In genomic region chr16:50555892-50556673, GRCh38 we compare ENCODE assay signal across 15 cellular contexts. TPM values are rescaled to one million over a fixed set of nuclear protein-coding genes. Genes with fewer than 3 reads are reported as not detected.
A peak's percentile ranks its signal among the peaks of the same experiment; 100 is the strongest.
DNase-seq lines count a peak whose midpoint lies in the region; ATAC-seq and TF ChIP-seq lines count a peak whose summit lies in the region.
"Had no signal": no experiment of that assay in that cellular context is flagged by ENCODE, and none has a peak within 500 bp of the region (broad histone marks: within the 10 kb centered on the region; RNA-seq: fewer than 3 reads in every experiment).

No MANE protein-coding gene starts in this region.

- peaks cover 17 to 21% (median 20%) of the 10 kb centered on the region in 3 donors for H3K36me3 ChIP-seq in tibial artery

- no peaks in the 10 kb centered on the region for H3K27me3 Mint-ChIP-seq in neural crest cell (ENCODE audit: low read depth)

- H3K4me3 ChIP-seq in epithelial cell of esophagus (ENCODE audit: low read length) = no peak overlapping the region
- peak overlapping the region in 1 of 2 donors; percentile 13 for H3K4me3 ChIP-seq in tibial artery

- peaks cover 49% of the 10 kb centered on the region for H3K4me1 Mint-ChIP-seq in neural crest cell
- H3K4me1 Mint-ChIP-seq: CD14-positive monocyte had no signal

- intact Hi-C loops in tibial artery (cut with DNase I; ENCODE audit: low total_unique reads) = no loop called here

- peaks cover 42% of the 10 kb centered on the region for H3K36me3 Mint-ChIP-seq in neural crest cell (ENCODE audit: low read depth)
- H3K36me3 Mint-ChIP-seq: CD14-positive monocyte had no signal

- ATAC-seq in foreskin keratinocyte (peak; percentile 28), HG02610 (IDR thresholded peaks at IDR 0.05; ENCODE audit: unreplicated experiment) (no peak)

- DNase-seq in epithelial cell of esophagus (ENCODE audit: low read depth) (peak; percentile 11), foreskin keratinocyte (peak in 1 of 2 donors; percentile 9), neural crest cell (ENCODE audit: low read depth, low spot score) (no peak), tibial artery (peak; percentile 45 to 82), germinal center (ENCODE audit: low spot score) (no peak), NCI-H2081 (lab: John Stamatoyannopoulos, UW) (no peak)
- DNase-seq: ACHN, AML-193, DMS 273 treated with DMSO at 0.1 percent for 48 hours, GOT3, NCI-H1092, NCI-H524, SIG-M5 had no signal

- no peaks in the 10 kb centered on the region for H3K4me1 ChIP-seq in foreskin keratinocyte
- peaks cover 0 to 91% (median 39%) of the 10 kb centered on the region in 4 donors for H3K4me1 ChIP-seq in tibial artery

- peak overlapping the region; percentile 56 for H3K4me3 Mint-ChIP-seq in neural crest cell
- H3K4me3 Mint-ChIP-seq: CD14-positive monocyte had no signal

- TF ChIP-seq CTCF in epithelial cell of esophagus (IDR thresholded peaks at IDR 0.05; ENCODE audit: insufficient read depth, low read depth, low read length, missing control alignments) = no peak
- no peak for TF ChIP-seq CTCF in foreskin keratinocyte (conservative IDR thresholded peaks at IDR 0.05)
- TF ChIP-seq CTCF in neural crest cell (conservative IDR thresholded peaks at IDR 0.05) = no peak
- no peak for TF ChIP-seq CTCF in tibial artery (IDR thresholded peaks at IDR 0.05)

- no peaks in the 10 kb centered on the region for H3K9me3 ChIP-seq in tibial artery

- no peak overlapping the region for H3K27ac ChIP-seq in foreskin keratinocyte
- H3K27ac ChIP-seq in tibial artery = peak overlapping the region; percentile 76 to 89

- H3K9me3 Mint-ChIP-seq in neural crest cell = peaks cover 5% of the 10 kb centered on the region

- H3K27me3 ChIP-seq in foreskin keratinocyte = peaks cover 3% of the 10 kb centered on the region
- no peaks in the 10 kb centered on the region for H3K27me3 ChIP-seq in tibial artery

- no peak overlapping the region for H3K27ac Mint-ChIP-seq in neural crest cell (ENCODE audit: unreplicated experiment)
- H3K27ac Mint-ChIP-seq: CD14-positive monocyte had no signal

RNA-seq across cellular contexts. Expression of gene NKD1, which starts 7.9 kb away (rescaled TPM):
- 0.48 and 0.60 TPM in 2 replicates for total RNA-seq in foreskin keratinocyte
- 0.10 and 0.36 TPM in 2 replicates for polyA plus RNA-seq in foreskin keratinocyte
- total RNA-seq in neural crest cell = 49.8 and 54.7 TPM in 2 replicates
- polyA plus RNA-seq: CD14-positive monocyte had no signal

Comparison
In these comparisons a context has a peak if more than half of its experiments do, and no peak if none do; other contexts are left out.
1. DNase-seq: peak in epithelial cell of esophagus (single experiment) and tibial artery (2 of 2); none in neural crest cell (single experiment), germinal center (single experiment) and NCI-H2081 (0 of 2).
2. RNA of gene NKD1, which starts 7.9 kb away (total RNA-seq): 49.8 to 54.7 TPM in neural crest cell; 0.48 to 0.60 TPM in foreskin keratinocyte; every median in the first group is over 10 times any median in the second.